ENCODE assay signal across 10 cellular contexts in the genomic region with DNA sequence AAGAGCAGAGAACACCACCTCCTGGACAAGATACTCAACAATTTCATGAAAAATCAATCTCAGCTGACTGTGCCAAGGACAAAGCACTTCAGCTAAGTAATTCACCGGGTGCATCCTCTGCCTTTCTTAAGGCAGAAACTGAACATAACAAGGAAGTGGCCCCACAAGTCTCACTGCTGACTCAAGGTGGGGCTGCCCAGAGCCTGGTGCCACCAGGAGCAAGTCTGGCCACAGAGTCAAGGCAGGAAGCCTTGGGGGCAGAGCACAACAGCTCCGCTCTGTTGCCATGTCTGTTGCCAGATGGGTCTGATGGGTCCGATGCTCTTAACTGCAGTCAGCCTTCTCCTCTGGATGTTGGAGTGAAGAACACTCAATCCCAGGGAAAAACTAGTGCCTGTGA.
DNase-seq lines count a peak whose midpoint lies in the region; ATAC-seq and TF ChIP-seq lines count a peak whose summit lies in the region.
"Had no signal": no experiment of that assay in that cellular context is flagged by ENCODE, and none has a peak within 500 bp of the region (broad histone marks: within the 10 kb centered on the region; RNA-seq: fewer than 3 reads in every experiment).

No MANE protein-coding gene starts in this region.

- no peak overlapping the region for H3K4me2 ChIP-seq in mammary epithelial cell (ENCODE audit: insufficient read depth, low read depth, low read length)

- H3K36me3 Mint-ChIP-seq in MCF 10A (ENCODE audit: insufficient read depth, unreplicated experiment) = peaks cover 80% of the 10 kb centered on the region
- peaks cover 41% of the 10 kb centered on the region for H3K36me3 Mint-ChIP-seq in activated naive CD8-positive, alpha-beta T cell treated with anti-CD3 and anti-CD28 coated beads for 36 hours

- H3K27me3 ChIP-seq in mammary epithelial cell (ENCODE audit: insufficient read depth, low read length) (no peaks in the 10 kb centered on the region), mucosa of stomach (ENCODE audit: control insufficient read depth, insufficient read depth, low read length) (no peaks in the 10 kb centered on the region)
- H3K27me3 ChIP-seq: cardiac muscle cell had no signal

- no peak overlapping the region for H3K27ac ChIP-seq in mammary epithelial cell (ENCODE audit: insufficient read depth, low read depth, low read length)
- H3K27ac ChIP-seq: cardiac muscle cell had no signal

- no peaks in the 10 kb centered on the region for H3K9me3 Mint-ChIP-seq in MCF 10A (ENCODE audit: unreplicated experiment)
- no peaks in the 10 kb centered on the region for H3K9me3 Mint-ChIP-seq in activated naive CD8-positive, alpha-beta T cell treated with anti-CD3 and anti-CD28 coated beads for 36 hours

- CTCF ChIA-PET in MCF 10A (lab: Yijun Ruan, JAX) = interaction anchor here (0.6 to 0.9 kb wide), 2 partner anchors 21 to 26 kb away, joined by 3 to 5 read pairs; no protein-coding TSS in a partner anchor
- CTCF ChIA-PET in mammary epithelial cell (lab: Charles Lee; ENCODE audit: low non-redundant PET) = interaction anchor here (0.7 kb wide), 1 partner anchor 963 kb away, joined by 4 read pairs; no protein-coding TSS in a partner anchor

- H3K4me3 Mint-ChIP-seq in MCF 10A (ENCODE audit: unreplicated experiment) = peak overlapping the region; percentile 26
- H3K4me3 Mint-ChIP-seq in activated naive CD8-positive, alpha-beta T cell treated with anti-CD3 and anti-CD28 coated beads for 36 hours = peak overlapping the region; percentile 72

- H3K4me1 ChIP-seq in mammary epithelial cell (ENCODE audit: insufficient read depth, low read length) = peaks cover 4% of the 10 kb centered on the region
- peaks cover 16% of the 10 kb centered on the region for H3K4me1 ChIP-seq in mucosa of stomach (ENCODE audit: control insufficient read depth, insufficient read depth, low read length)

- no peak for DNase-seq in MCF 10A (ENCODE audit: unreplicated experiment)
- no peak for DNase-seq in mammary epithelial cell
- DNase-seq in activated naive CD8-positive, alpha-beta T cell treated with anti-CD3 and anti-CD28 coated beads for 36 hours = peak; percentile 55
- peak; percentile 65 for DNase-seq in ureter (ENCODE audit: low spot score)
- no peak for DNase-seq in putamen (ENCODE audit: low spot score)
- DNase-seq: IMR-90 had no signal

- in situ Hi-C loops in mammary epithelial cell (cut with MboI; ENCODE audit: low sequenced_read_pairs in 2 of 2) = no loop called here

- no peak overlapping the region for H2AFZ ChIP-seq in mammary epithelial cell (ENCODE audit: low read depth, low read length)

- H3K36me3 ChIP-seq in mammary epithelial cell (ENCODE audit: insufficient read depth, low read length) (peaks cover 24% of the 10 kb centered on the region), mucosa of stomach (ENCODE audit: control insufficient read depth, insufficient read depth, low read length) (peaks cover 5% of the 10 kb centered on the region)

- peaks cover 54% of the 10 kb centered on the region for H3K79me2 ChIP-seq in mammary epithelial cell (ENCODE audit: insufficient read depth, low read length)

- POLR2A ChIA-PET in MCF 10A (lab: Yijun Ruan, JAX) = interaction anchor here (0.7 to 1.2 kb wide), 3 partner anchors 10 to 63 kb away, joined by 3 read pairs; no protein-coding TSS in a partner anchor

- H3K4me1 Mint-ChIP-seq in MCF 10A (ENCODE audit: insufficient read depth, unreplicated experiment) = peaks cover 48% of the 10 kb centered on the region
- peaks cover 69% of the 10 kb centered on the region for H3K4me1 Mint-ChIP-seq in activated naive CD8-positive, alpha-beta T cell treated with anti-CD3 and anti-CD28 coated beads for 36 hours

- H3K4me3 ChIP-seq in mammary epithelial cell (replicated peaks in 1 of 3; ENCODE audit: insufficient read depth in 1 of 3, low read depth in 2 of 3, low read length in 3 of 3) (no peak overlapping the region), mucosa of stomach (ENCODE audit: low read length) (peak overlapping the region; percentile 89)
- H3K4me3 ChIP-seq: cardiac muscle cell had no signal

- BruUV-seq in MCF 10A (replicated peaks; lab: Mats Ljungman, UMichigan) (no TSS peak), mammary epithelial cell (replicated peaks; lab: Mats Ljungman, UMichigan) (no TSS peak)

- H3K27ac Mint-ChIP-seq in MCF 10A (ENCODE audit: low read depth, unreplicated experiment) = peak overlapping the region; percentile 69
- peak overlapping the region; percentile 90 for H3K27ac Mint-ChIP-seq in activated naive CD8-positive, alpha-beta T cell treated with anti-CD3 and anti-CD28 coated beads for 36 hours

- H3K9ac ChIP-seq in mammary epithelial cell (ENCODE audit: insufficient read depth, low read length) = no peak overlapping the region
- peak overlapping the region; percentile 83 for H3K9ac ChIP-seq in mucosa of stomach (ENCODE audit: low read length)

- intact Hi-C loops in MCF 10A (cut with micrococcal nuclease) = no loop called here
- intact Hi-C loops in mammary epithelial cell (cut with micrococcal nuclease) = no loop called here

- TF ChIP-seq CTCF in MCF 10A (IDR thresholded peaks at IDR 0.05; ENCODE audit: unreplicated experiment) (no peak), mammary epithelial cell (conservative IDR thresholded peaks at IDR 0.05 in 1 of 2, IDR thresholded peaks at IDR 0.05 in 1 of 2; ENCODE audit: extremely low read depth in 1 of 2, insufficient read depth in 1 of 2, low read depth in 1 of 2, low read length in 2 of 2) (no peak)

- ATAC-seq in GM21367 (IDR thresholded peaks at IDR 0.05; ENCODE audit: unreplicated experiment) = no peak
- ATAC-seq in HG02763 (IDR thresholded peaks at IDR 0.05; ENCODE audit: unreplicated experiment) = no peak

- dilution Hi-C loops in mammary epithelial cell (cut with HindIII; ENCODE audit: low sequenced_read_pairs) = no loop called here

- no peaks in the 10 kb centered on the region for H3K9me3 ChIP-seq in mammary epithelial cell (replicated peaks; ENCODE audit: insufficient read depth, low read length)
- H3K9me3 ChIP-seq in mucosa of stomach (ENCODE audit: control insufficient read depth, low read length) = no peaks in the 10 kb centered on the region

- WGBS in mammary epithelial cell (ENCODE audit: low coverage, missing lambda C conversion rate) = 62% methylated on average over 3 of the region's 3 CpGs

- no peaks in the 10 kb centered on the region for H4K20me1 ChIP-seq in mammary epithelial cell (ENCODE audit: insufficient read depth, low read length)

- no peaks in the 10 kb centered on the region for H3K27me3 Mint-ChIP-seq in MCF 10A (ENCODE audit: insufficient read depth, unreplicated experiment)
- H3K27me3 Mint-ChIP-seq in activated naive CD8-positive, alpha-beta T cell treated with anti-CD3 and anti-CD28 coated beads for 36 hours = no peaks in the 10 kb centered on the region

Comparison
In these comparisons a context has a peak if more than half of its experiments do, and no peak if none do; other contexts are left out.
1. DNase-seq: peak in activated naive CD8-positive, alpha-beta T cell treated with anti-CD3 and anti-CD28 coated beads for 36 hours (single experiment) and ureter (single experiment); none in MCF 10A (single experiment), mammary epithelial cell (single experiment) and putamen (single experiment).